ENCODE assay signal across 21 cellular contexts in genomic region chr4:157023941-157024340, GRCh38. TPM values are rescaled to one million over a fixed set of nuclear protein-coding genes. Genes with fewer than 3 reads are reported as not detected.
A peak's percentile ranks its signal among the peaks of the same experiment; 100 is the strongest.
DNase-seq lines count a peak whose midpoint lies in the region; ATAC-seq, FAIRE-seq and TF ChIP-seq lines count a peak whose summit lies in the region.
"Had no signal": no experiment of that assay in that cellular context is flagged by ENCODE, and none has a peak within 500 bp of the region (broad histone marks: within the 10 kb centered on the region; RNA-seq: fewer than 3 reads in every experiment).

No MANE protein-coding gene starts in this region.

- no peak overlapping the region for H2BK120ac ChIP-seq in IMR-90 (ENCODE audit: low read depth, low read length)

- H3K27ac ChIP-seq in IMR-90 (ENCODE audit: insufficient read depth, low read length) = no peak overlapping the region
- no peak overlapping the region for H3K27ac ChIP-seq in GM12878 (ENCODE audit: control insufficient read depth, insufficient read depth)
- H3K27ac ChIP-seq in lower lobe of right lung = no peak overlapping the region
- H3K27ac ChIP-seq: BLaER1 had no signal

- no TSS peak for BruUV-seq in IMR-90 (replicated peaks; lab: Mats Ljungman, UMichigan)
- BruUV-seq in GM12878 (replicated peaks; lab: Mats Ljungman, UMichigan) = no TSS peak

- H3K56ac ChIP-seq in IMR-90 (ENCODE audit: extremely low read depth, insufficient read depth, low read length) = no peak overlapping the region

- H3K4ac ChIP-seq in IMR-90 (ENCODE audit: low read depth, low read length) = no peak overlapping the region

- H4K20me1 ChIP-seq in IMR-90 (ENCODE audit: insufficient read depth, low read length) (no peaks in the 10 kb centered on the region), GM12878 (ENCODE audit: control insufficient read depth, insufficient read depth) (no peaks in the 10 kb centered on the region)
- H4K20me1 ChIP-seq: BLaER1 had no signal

- H3K9me1 ChIP-seq in IMR-90 (ENCODE audit: insufficient read depth, low read length) = no peaks in the 10 kb centered on the region

- H3K4me2 ChIP-seq in IMR-90 (ENCODE audit: low read depth, low read length) (no peak overlapping the region), GM12878 (ENCODE audit: control insufficient read depth, insufficient read depth) (no peak overlapping the region)
- H3K4me2 ChIP-seq: BLaER1 had no signal

- no CpG with 5 or more reads among the region's 4 CpGs for WGBS in IMR-90 (ENCODE audit: extremely low coverage in 2 of 2, insufficient read length in 1 of 2), 2 experiments
- 4% methylated on average over 4 of the region's 4 CpGs for WGBS in GM12878 (ENCODE audit: insufficient coverage, insufficient replicate concordance, low lambda C conversion rate, missing lambda C conversion rate)

- H3K79me1 ChIP-seq in IMR-90 (ENCODE audit: low read depth in 1 of 2, low read length in 2 of 2) = no peaks in the 10 kb centered on the region

- no peak overlapping the region for H2AK5ac ChIP-seq in IMR-90 (ENCODE audit: low read depth, low read length)

- dilution Hi-C loops in IMR-90 (cut with HindIII; ENCODE audit: low sequenced_read_pairs, unreplicated experiment) = no loop called here

- TF ChIP-seq RAD21 in IMR-90 (IDR thresholded peaks at IDR 0.05; ENCODE audit: low read length) = no peak
- no peak for TF ChIP-seq RAD21 in GM12878 (IDR thresholded peaks at IDR 0.05; ENCODE audit: insufficient read depth, low read depth, low read length)

- TF ChIP-seq POLR2A in IMR-90 (IDR thresholded peaks at IDR 0.05; ENCODE audit: low read depth, low read length) (no peak), GM12878 (IDR thresholded peaks at IDR 0.05; ENCODE audit: low read depth, low read length) (no peak)

- H4K5ac ChIP-seq in IMR-90 (ENCODE audit: low read depth, low read length) = no peak overlapping the region

- in situ Hi-C loops in IMR-90 (cut with MboI; ENCODE audit: low sequenced_read_pairs) = no loop called here
- in situ Hi-C loops in GM12878 (cut with MboI) = no loop called here

- H3K27me3 ChIP-seq in IMR-90 (ENCODE audit: control insufficient read depth, insufficient read depth, low read length) = no peaks in the 10 kb centered on the region
- no peaks in the 10 kb centered on the region for H3K27me3 ChIP-seq in GM12878 (replicated peaks in 1 of 2; ENCODE audit: control insufficient read depth in 2 of 2, insufficient read depth in 2 of 2, low read length in 1 of 2)
- H3K27me3 ChIP-seq in lower lobe of right lung (ENCODE audit: low read depth) = no peaks in the 10 kb centered on the region
- H3K27me3 ChIP-seq: BLaER1 had no signal

- H3K4me1 ChIP-seq in IMR-90 (ENCODE audit: control insufficient read depth, insufficient read depth, low read length) (no peaks in the 10 kb centered on the region), GM12878 (ENCODE audit: control insufficient read depth, insufficient read depth, low read length) (no peaks in the 10 kb centered on the region), lower lobe of right lung (no peaks in the 10 kb centered on the region)
- H3K4me1 ChIP-seq: BLaER1 had no signal

- no peak overlapping the region for H4K8ac ChIP-seq in IMR-90 (ENCODE audit: low read depth in 2 of 2, low read length in 2 of 2)

- H3K9me3 ChIP-seq in IMR-90 (ENCODE audit: control insufficient read depth, insufficient read depth, low read length) (no peaks in the 10 kb centered on the region), GM12878 (replicated peaks; ENCODE audit: control insufficient read depth, insufficient read depth, low read length) (no peaks in the 10 kb centered on the region), lower lobe of right lung (no peaks in the 10 kb centered on the region)
- H3K9me3 ChIP-seq: BLaER1 had no signal

- no peak overlapping the region for H4K91ac ChIP-seq in IMR-90 (ENCODE audit: insufficient read depth, low read depth, low read length)

- FAIRE-seq in GM12878 (lab: Jason Lieb, UNC) = no peak
- FAIRE-seq: G401.6 had no signal

- no peak overlapping the region for H2BK5ac ChIP-seq in IMR-90 (ENCODE audit: low read depth, low read length, poor library complexity, severe bottlenecking)

- H3K79me2 ChIP-seq in GM12878 (ENCODE audit: control insufficient read depth, insufficient read depth, low read length) = no peaks in the 10 kb centered on the region

- H3K4me3 ChIP-seq in IMR-90 (ENCODE audit: insufficient read depth, low read depth, low read length) = no peak overlapping the region
- no peak overlapping the region for H3K4me3 ChIP-seq in GM12878
- H3K4me3 ChIP-seq in lower lobe of right lung = no peak overlapping the region
- H3K4me3 ChIP-seq: BLaER1 had no signal

- H3K23ac ChIP-seq in IMR-90 (ENCODE audit: low read depth, low read length) = no peak overlapping the region

- H3K36me3 ChIP-seq in IMR-90 (ENCODE audit: control insufficient read depth, insufficient read depth, low read length) (no peaks in the 10 kb centered on the region), GM12878 (ENCODE audit: control insufficient read depth in 2 of 2, insufficient read depth in 2 of 2, low read length in 1 of 2) (no peaks in the 10 kb centered on the region), lower lobe of right lung (no peaks in the 10 kb centered on the region)
- H3K36me3 ChIP-seq: BLaER1 had no signal

- H3K14ac ChIP-seq in IMR-90 (replicated peaks; ENCODE audit: low read depth, low read length) = no peak overlapping the region

- SMC1A ChIA-PET in GM12878 (lab: Charles Lee; ENCODE audit: uncharacterized antibody, unreplicated experiment) = interaction anchor here (1.1 kb wide), 1 partner anchor 530 kb away, joined by 3 read pairs; no protein-coding TSS in a partner anchor

- no peak overlapping the region for H2BK15ac ChIP-seq in IMR-90 (ENCODE audit: low read depth, low read length)

- H3K18ac ChIP-seq in IMR-90 (ENCODE audit: low read depth, low read length) = no peak overlapping the region

- H3K9ac ChIP-seq in IMR-90 (ENCODE audit: low read depth, low read length) (no peak overlapping the region), GM12878 (ENCODE audit: control insufficient read depth, insufficient read depth, low read length) (no peak overlapping the region)
- H3K9ac ChIP-seq: BLaER1 had no signal

- intact Hi-C loops in IMR-90 (cut with micrococcal nuclease) (no loop called here), GM12878 (cut with micrococcal nuclease; ENCODE audit: unreplicated experiment) (no loop called here), lower lobe of right lung (cut with DNase I) (no loop called here)

- H2BK20ac ChIP-seq in IMR-90 (ENCODE audit: low read depth, low read length) = no peak overlapping the region

- DNase-seq in IMR-90 (no peak), GM12878 (ENCODE audit: low read depth, low spot score) (no peak), lower lobe of right lung (no peak)
- DNase-seq in stimulated activated CD4-positive, alpha-beta T cell treated with anti-CD3 and anti-CD28 coated beads, Interleukin-4, amount 100 ng/mL, for 24 hours = no peak
- DNase-seq: 8988T, AML-193, Calu3, DMS 273 treated with DMSO at 0.1 percent for 48 hours, DMS79 treated with DMSO at 0.1 percent for 48 hours, EL, HCEC 1CT, HFFc6, KG1 had no signal

- TF ChIP-seq EP300 in GM12878 (IDR thresholded peaks at IDR 0.05; ENCODE audit: borderline replicate concordance in 1 of 2, control insufficient read depth in 1 of 2, low read depth in 2 of 2, low read length in 2 of 2) = no peak

- RAD21 ChIA-PET in GM12878 (lab: Charles Lee; ENCODE audit: unreplicated experiment) = no interaction called here

- CTCF ChIA-PET in IMR-90 (lab: Yijun Ruan, JAX) = no interaction called here
- CTCF ChIA-PET in GM12878 (lab: Yijun Ruan, JAX) = interaction anchor here (0.8 kb wide), 1 partner anchor 11 kb away, joined by 3 read pairs; no protein-coding TSS in a partner anchor

- no peak overlapping the region for H2AFZ ChIP-seq in IMR-90 (replicated peaks; ENCODE audit: low read length, poor library complexity)
- H2AFZ ChIP-seq in GM12878 (ENCODE audit: control insufficient read depth, low read depth, low read length) = no peak overlapping the region

- no peak overlapping the region for H2AK9ac ChIP-seq in IMR-90 (replicated peaks; ENCODE audit: low read depth, low read length, poor library complexity)

- POLR2A ChIA-PET in IMR-90 (lab: Charles Lee; ENCODE audit: unreplicated experiment) = no interaction called here
- POLR2A ChIA-PET in GM12878 (lab: Charles Lee) = no interaction called here

- peak; percentile 68 for ATAC-seq in GM18868 (IDR thresholded peaks at IDR 0.05; ENCODE audit: unreplicated experiment)
- ATAC-seq in IMR-90 (ENCODE audit: low read depth) = peak; percentile 40; the same call in 1 of the 2 replicates
- ATAC-seq in GM12878 = peak; percentile 21; the same call in 1 of the 3 replicates
- ATAC-seq in lower lobe of right lung = peak; percentile 62 to 85
- ATAC-seq in HG02642 (IDR thresholded peaks at IDR 0.05; ENCODE audit: poor library complexity, unreplicated experiment) = no peak
- no peak for ATAC-seq in GM18861 (IDR thresholded peaks at IDR 0.05; ENCODE audit: unreplicated experiment)
- ATAC-seq in GM21528 (IDR thresholded peaks at IDR 0.05; ENCODE audit: low FRiP score, unreplicated experiment) = no peak

- TF ChIP-seq CTCF in IMR-90 (conservative IDR thresholded peaks at IDR 0.05; ENCODE audit: low read depth, low read length) = no peak
- TF ChIP-seq CTCF in GM12878 (IDR thresholded peaks at IDR 0.05 in 2 of 3, conservative IDR thresholded peaks at IDR 0.05 in 1 of 3; ENCODE audit: control insufficient read depth in 2 of 3, extremely low read depth in 1 of 3, insufficient read depth in 1 of 3, low read depth in 3 of 3, low read length in 3 of 3) = no peak
- TF ChIP-seq CTCF in lower lobe of right lung (IDR thresholded peaks at IDR 0.05) = no peak

RNA-seq across cellular contexts. Expression of gene GLRB, which starts 52.0 kb away (rescaled TPM):
- 3.0 and 3.9 TPM in 2 replicates for total RNA-seq in IMR-90 (2012; rRNA removed)
- 2.8 and 3.2 TPM in 2 replicates for polyA plus RNA-seq in IMR-90 (2012; rRNA removed)
- 0.69 and 0.91 TPM in 2 replicates for polyA plus RNA-seq in IMR-90 (2012; cell fraction: cytosol; rRNA removed)
- polyA plus RNA-seq in IMR-90 (2012; cell fraction: nucleus; rRNA removed; ENCODE audit: low replicate concordance) = 0.50 and 3.1 TPM in 2 replicates
- not detected in 2 replicates for total RNA-seq in GM12878 (2013; cell fraction: nucleolus; rRNA removed)
- total RNA-seq in GM12878 (2014; rRNA removed) = not detected in 2 replicates
- not detected in 2 replicates for total RNA-seq in GM12878 (2014; rRNA removed; fragmentation: Illumina TruSeq; extraction: Trizol)
- not detected in 2 replicates for total RNA-seq in GM12878 (2021)
- polyA plus RNA-seq in GM12878 (2011; ENCODE audit: low read depth) = not detected
- not detected in 2 replicates for polyA plus RNA-seq in GM12878 (2011; rRNA removed)
- not detected in 2 replicates for polyA plus RNA-seq in GM12878 (2011; cell fraction: cytosol; rRNA removed)
- not detected in 2 replicates for polyA plus RNA-seq in GM12878 (2011; cell fraction: nucleus; rRNA removed)
- polyA plus RNA-seq in GM12878 (2012) = not detected in 2 replicates
- not detected in 2 replicates for polyA plus RNA-seq in GM12878 (2014; fragmentation: Illumina TruSeq; extraction: Trizol)
- under 1 TPM in 1 of 2 experiments, not detected in 1; 0.04 TPM for polyA plus RNA-seq in GM12878 (2014; fragmentation: Nextera tagmentation; extraction: Ambion mirVana)
- not detected in 2 replicates for polyA plus RNA-seq in GM12878 (2014; rRNA removed)
- not detected for polyA plus RNA-seq in GM12878 (2016; fragmentation: Nextera tagmentation; extraction: Ambion mirVana)
- not detected in 2 replicates for polyA minus RNA-seq in GM12878 (2011; rRNA and poly(A)+ RNA removed)
- polyA minus RNA-seq in GM12878 (2011; cell fraction: cytosol; rRNA and poly(A)+ RNA removed) = not detected in 2 replicates
- polyA minus RNA-seq in GM12878 (2011; cell fraction: nucleus; rRNA and poly(A)+ RNA removed) = not detected in 2 replicates
- total RNA-seq in lower lobe of right lung = 2.6 TPM
- total RNA-seq: HT-29 had no signal
- polyA plus RNA-seq: IgD-negative memory B cell had no signal

RNA-seq across cellular contexts. Expression of gene PDGFC, which starts 52.3 kb away (rescaled TPM):
- total RNA-seq in IMR-90 (2012; rRNA removed) (90.7 and 105 TPM in 2 replicates), GM12878 (2014; rRNA removed) (not detected in 2 replicates), GM12878 (2014; rRNA removed; fragmentation: Illumina TruSeq; extraction: Trizol) (not detected in 2 replicates), GM12878 (2021) (0.18 TPM in 1 of 2 replicates, not detected in the other), lower lobe of right lung (30.6 TPM)
- polyA plus RNA-seq in IMR-90 (2012; rRNA removed) (15.6 and 19.8 TPM in 2 replicates), GM12878 (2011; rRNA removed) (not detected in 2 replicates), GM12878 (2014; fragmentation: Illumina TruSeq; extraction: Trizol) (not detected in 2 replicates), GM12878 (2014; fragmentation: Nextera tagmentation; extraction: Ambion mirVana) (under 1 TPM in 1 of 2 experiments, not detected in 1; 0.02 TPM), GM12878 (2014; rRNA removed) (not detected in 2 replicates), GM12878 (2016; fragmentation: Nextera tagmentation; extraction: Ambion mirVana) (not detected)
- 4.4 and 11.0 TPM in 2 replicates for polyA plus RNA-seq in IMR-90 (2012; cell fraction: cytosol; rRNA removed)
- polyA plus RNA-seq in IMR-90 (2012; cell fraction: nucleus; rRNA removed; ENCODE audit: low replicate concordance) = 13.5 and 32.1 TPM in 2 replicates
- not detected in 2 replicates for total RNA-seq in GM12878 (2013; cell fraction: nucleolus; rRNA removed)
- polyA plus RNA-seq in GM12878 (2011; ENCODE audit: low read depth) = not detected
- polyA plus RNA-seq in GM12878 (2011; cell fraction: cytosol; rRNA removed) = not detected in 2 replicates
- polyA plus RNA-seq in GM12878 (2011; cell fraction: nucleus; rRNA removed) = not detected in 2 replicates
- not detected in 2 replicates for polyA plus RNA-seq in GM12878 (2012)
- not detected in 2 replicates for polyA minus RNA-seq in GM12878 (2011; rRNA and poly(A)+ RNA removed)
- polyA minus RNA-seq in GM12878 (2011; cell fraction: cytosol; rRNA and poly(A)+ RNA removed) = not detected in 2 replicates
- polyA minus RNA-seq in GM12878 (2011; cell fraction: nucleus; rRNA and poly(A)+ RNA removed) = not detected in 2 replicates
- polyA plus RNA-seq: IgD-negative memory B cell had no signal

Comparison
In these comparisons a context has a peak if more than half of its experiments do, and no peak if none do; other contexts are left out.
1. ATAC-seq: peak in GM18868 (single experiment), IMR-90 (single experiment), GM12878 (single experiment) and lower lobe of right lung (2 of 2); none in HG02642 (single experiment), GM18861 (single experiment) and GM21528 (single experiment).
2. RNA of gene PDGFC, which starts 52.3 kb away (total RNA-seq): 90.7 to 105 TPM in IMR-90 and 30.6 TPM in lower lobe of right lung (single experiment); 0.18 TPM in GM12878; every median in the first group is over 10 times any median in the second.